ENCODE assay signal across 15 cellular contexts in the genomic region with DNA sequence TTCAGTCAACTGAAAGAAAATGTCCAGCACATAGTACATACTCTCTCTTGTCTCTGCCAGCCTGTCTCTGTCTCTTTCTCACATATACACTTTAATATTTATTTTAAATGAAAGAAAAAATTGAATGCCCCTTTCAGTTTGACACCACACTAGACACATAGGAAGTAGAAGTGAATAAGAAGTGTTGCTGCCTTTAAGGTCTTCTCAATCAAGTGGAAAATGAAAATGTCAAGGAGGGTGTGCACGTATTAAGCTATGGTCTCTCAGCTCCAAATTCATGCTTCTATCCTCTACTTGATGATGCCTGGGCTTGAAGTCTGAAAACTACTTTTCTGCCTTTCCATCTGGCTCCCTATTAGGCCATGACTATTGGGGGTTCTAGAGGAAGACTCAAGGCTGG.
A peak's percentile ranks its signal among the peaks of the same experiment; 100 is the strongest.
DNase-seq lines count a peak whose midpoint lies in the region; ATAC-seq, FAIRE-seq and TF ChIP-seq lines count a peak whose summit lies in the region.
"Had no signal": no experiment of that assay in that cellular context is flagged by ENCODE, and none has a peak within 500 bp of the region (broad histone marks: within the 10 kb centered on the region; RNA-seq: fewer than 3 reads in every experiment).

No MANE protein-coding gene starts in this region.

- H3K27ac Mint-ChIP-seq in activated B cell treated with CpG ODN at 0.5 μM for 24 hours = peak overlapping the region; percentile 5
- peak overlapping the region in 4 of 6 donors; percentile 31 to 84 (median 74) for H3K27ac Mint-ChIP-seq in naive B cell
- H3K27ac Mint-ChIP-seq in CD8-positive, alpha-beta T cell = no peak overlapping the region
- H3K27ac Mint-ChIP-seq: CD4-positive, CD25-positive, alpha-beta regulatory T cell had no signal

- H3K36me3 ChIP-seq in CD8-positive, alpha-beta T cell (ENCODE audit: insufficient read depth, low read length) = no peaks in the 10 kb centered on the region
- H3K36me3 ChIP-seq: BE2C had no signal

- H3K4me1 ChIP-seq in CD8-positive, alpha-beta T cell (ENCODE audit: insufficient read depth, low read length) = no peaks in the 10 kb centered on the region
- H3K4me1 ChIP-seq: BE2C, Caco-2 had no signal

- peak; percentile 31 for FAIRE-seq in GM19239 (lab: Jason Lieb, UNC)
- FAIRE-seq: D721Med, GM18507 had no signal

- CTCF ChIA-PET in activated B cell treated with CpG ODN at 0.5 μM for 24 hours (lab: Charles Lee) = no interaction called here
- CTCF ChIA-PET in CD8-positive, alpha-beta T cell (lab: Charles Lee) = no interaction called here

- H3K36me3 Mint-ChIP-seq in activated B cell treated with CpG ODN at 0.5 μM for 24 hours (ENCODE audit: low read depth) (no peaks in the 10 kb centered on the region), naive B cell (peaks cover 0 to 8% of the 10 kb centered on the region in 2 donors)
- H3K36me3 Mint-ChIP-seq in CD8-positive, alpha-beta T cell = no peaks in the 10 kb centered on the region
- H3K36me3 Mint-ChIP-seq: CD4-positive, CD25-positive, alpha-beta regulatory T cell had no signal

- intact Hi-C loops in activated B cell treated with CpG ODN at 0.5 μM for 24 hours (cut with micrococcal nuclease) = no loop called here
- intact Hi-C loops in CD8-positive, alpha-beta T cell (cut with DNase I, micrococcal nuclease) = no loop called here

- H3K27ac ChIP-seq in CD8-positive, alpha-beta T cell (ENCODE audit: low read depth, low read length) = no peak overlapping the region

- H3K27me3 ChIP-seq in CD8-positive, alpha-beta T cell (ENCODE audit: insufficient read depth, low read length) = no peaks in the 10 kb centered on the region
- H3K27me3 ChIP-seq: BE2C had no signal

- DNase-seq in GM19239 (ENCODE audit: insufficient read length, low spot score) (no peak), activated B cell treated with CpG ODN at 0.5 μM for 24 hours (no peak), naive B cell (no peak)
- DNase-seq in CD8-positive, alpha-beta T cell = no peak
- DNase-seq: BE2C; C1 segment of cervical spinal cord; Caco-2; CD4-positive, CD25-positive, alpha-beta regulatory T cell; GDM1; GOT3; H9 had no signal

- H3K4me3 ChIP-seq in CD8-positive, alpha-beta T cell (ENCODE audit: low read depth, low read length) = no peak overlapping the region

- H3K4me3 Mint-ChIP-seq in activated B cell treated with CpG ODN at 0.5 μM for 24 hours (no peak overlapping the region), naive B cell (peak overlapping the region in 6 of 8 donors; percentile 18 to 76 (median 40))
- no peak overlapping the region for H3K4me3 Mint-ChIP-seq in CD8-positive, alpha-beta T cell
- H3K4me3 Mint-ChIP-seq: CD4-positive, CD25-positive, alpha-beta regulatory T cell; H9 had no signal

- POLR2A ChIA-PET in activated B cell treated with CpG ODN at 0.5 μM for 24 hours (lab: Charles Lee) = no interaction called here
- POLR2A ChIA-PET in CD8-positive, alpha-beta T cell (lab: Charles Lee) = no interaction called here

- H3K9me3 Mint-ChIP-seq in activated B cell treated with CpG ODN at 0.5 μM for 24 hours = peaks cover 2% of the 10 kb centered on the region
- H3K9me3 Mint-ChIP-seq in naive B cell = peaks cover 0 to 9% (median 0%) of the 10 kb centered on the region in 7 donors
- H3K9me3 Mint-ChIP-seq in CD8-positive, alpha-beta T cell = peaks cover 4% of the 10 kb centered on the region

- H3K9me3 ChIP-seq in CD8-positive, alpha-beta T cell (ENCODE audit: low read length) = no peaks in the 10 kb centered on the region
- H3K9me3 ChIP-seq: BE2C, Caco-2 had no signal

- ATAC-seq in activated B cell treated with CpG ODN at 0.5 μM for 24 hours (ENCODE audit: low read depth) (no peak), naive B cell (ENCODE audit: low read depth in 2 of 2) (no peak), HG03159 (IDR thresholded peaks at IDR 0.05; ENCODE audit: unreplicated experiment) (no peak), HG03520 (IDR thresholded peaks at IDR 0.05; ENCODE audit: unreplicated experiment) (no peak)
- ATAC-seq in CD8-positive, alpha-beta T cell = no peak

- no peak for TF ChIP-seq CTCF in activated B cell treated with CpG ODN at 0.5 μM for 24 hours (IDR thresholded peaks at IDR 0.05)
- no peak for TF ChIP-seq CTCF in CD8-positive, alpha-beta T cell (IDR thresholded peaks at IDR 0.05)

- H3K27me3 Mint-ChIP-seq in activated B cell treated with CpG ODN at 0.5 μM for 24 hours (no peaks in the 10 kb centered on the region), naive B cell (no peaks in the 10 kb centered on the region)
- H3K27me3 Mint-ChIP-seq in CD8-positive, alpha-beta T cell (ENCODE audit: low read depth) = no peaks in the 10 kb centered on the region
- H3K27me3 Mint-ChIP-seq: CD4-positive, CD25-positive, alpha-beta regulatory T cell had no signal

- H3K4me1 Mint-ChIP-seq in activated B cell treated with CpG ODN at 0.5 μM for 24 hours = peaks cover 44% of the 10 kb centered on the region
- H3K4me1 Mint-ChIP-seq in naive B cell = peaks cover 29 to 49% (median 38%) of the 10 kb centered on the region in 3 donors
- H3K4me1 Mint-ChIP-seq in CD8-positive, alpha-beta T cell (ENCODE audit: low read depth) = no peaks in the 10 kb centered on the region
- H3K4me1 Mint-ChIP-seq: CD4-positive, CD25-positive, alpha-beta regulatory T cell had no signal

Comparison
In these comparisons a context has a peak if more than half of its experiments do, and no peak if none do; other contexts are left out.
1. H3K4me3 Mint-ChIP-seq: peak in naive B cell (6 of 8); none in activated B cell treated with CpG ODN at 0.5 μM for 24 hours (single experiment) and CD8-positive, alpha-beta T cell (single experiment).